ENCODE assay signal across 12 cellular contexts in the genomic region with DNA sequence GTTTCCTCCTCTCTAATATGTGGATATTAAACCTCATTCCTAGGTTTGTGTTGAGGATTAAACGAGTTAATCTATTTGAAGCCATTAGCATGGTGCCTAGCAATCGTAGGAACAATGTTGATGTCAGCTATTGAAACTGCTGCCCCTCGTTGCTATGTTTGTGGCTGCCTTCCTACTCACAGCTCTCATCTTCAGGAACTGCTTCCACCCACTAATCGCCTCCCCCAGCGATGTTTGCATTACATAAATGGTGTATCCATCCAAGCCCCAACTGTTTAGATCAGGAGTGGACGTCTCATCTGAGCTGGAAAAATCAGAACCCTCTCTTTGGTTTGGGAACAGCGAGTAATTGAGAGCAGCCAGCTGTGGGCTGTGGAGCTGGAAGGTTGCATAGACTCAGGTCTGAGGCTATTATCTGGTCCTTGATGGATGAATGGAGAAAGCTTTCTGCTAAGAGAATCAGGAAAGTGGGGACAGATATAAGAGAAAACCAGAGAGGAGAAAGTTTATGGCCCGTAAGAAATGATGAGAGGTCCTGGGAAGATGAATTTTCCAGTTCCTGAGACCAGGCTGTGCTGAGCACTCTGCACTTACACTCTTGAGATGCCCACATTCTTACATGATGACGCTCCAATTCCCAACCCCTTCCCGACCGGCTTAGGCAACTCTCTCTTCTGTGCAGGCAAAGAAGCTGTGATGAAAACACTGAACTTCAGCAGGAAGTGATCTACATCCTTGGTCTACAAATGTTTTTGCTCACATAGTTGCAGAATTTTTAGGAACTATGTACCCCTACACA.
DNase-seq lines count a peak whose midpoint lies in the region; ATAC-seq, FAIRE-seq and TF ChIP-seq lines count a peak whose summit lies in the region.
"Had no signal": no experiment of that assay in that cellular context is flagged by ENCODE, and none has a peak within 500 bp of the region (broad histone marks: within the 10 kb centered on the region; RNA-seq: fewer than 3 reads in every experiment).

No MANE protein-coding gene starts in this region.

- POLR2A ChIA-PET in HEK293 (lab: Yijun Ruan, JAX), result interaction anchor here (1.2 kb wide), 1 partner anchor 598 kb away, joined by 3 read pairs; a partner anchor contains a TSS
- POLR2A ChIA-PET in CD8-positive, alpha-beta memory T cell (lab: Charles Lee), result no interaction called here

- no peak overlapping the region for H2AFZ ChIP-seq in keratinocyte (ENCODE audit: control insufficient read depth, low read length)

- no peak overlapping the region for H3K27ac Mint-ChIP-seq in CD8-positive, alpha-beta memory T cell
- H3K27ac Mint-ChIP-seq: T-helper 2 cell treated with Interferon-gamma antibody and Interleukin-4, amounts not matched to agents 5 μg/mL and 100 μg/mL, for 36 hours had no signal

- no peaks in the 10 kb centered on the region for H3K4me1 Mint-ChIP-seq in CD8-positive, alpha-beta memory T cell

- H3K27ac ChIP-seq in HEK293 (ENCODE audit: extremely low read depth, low read depth, low read length), result no peak overlapping the region
- no peak overlapping the region for H3K27ac ChIP-seq in keratinocyte (ENCODE audit: control insufficient read depth, insufficient read depth, low read length)
- no peak overlapping the region for H3K27ac ChIP-seq in CD8-positive, alpha-beta memory T cell (ENCODE audit: low read depth, low read length)
- H3K27ac ChIP-seq in small intestine (ENCODE audit: low read depth in 1 of 2, low read length in 1 of 2), result peak overlapping the region in 1 of 2 donors; percentile 15
- H3K27ac ChIP-seq: prostate gland had no signal

- H4K20me1 ChIP-seq in keratinocyte (ENCODE audit: control insufficient read depth, extremely low read depth, insufficient read depth, low read length), result no peaks in the 10 kb centered on the region

- TF ChIP-seq CTCF in HEK293 (tag by site-specific recombination; IDR thresholded peaks at IDR 0.05) (no peak), keratinocyte (optimal IDR thresholded peaks at IDR 0.05 in 1 of 3, IDR thresholded peaks at IDR 0.05 in 1 of 3, conservative IDR thresholded peaks at IDR 0.05 in 1 of 3; ENCODE audit: extremely low read depth in 1 of 3, insufficient read depth in 2 of 3, low read length in 3 of 3) (no peak)

- no peak overlapping the region for H3K4me3 Mint-ChIP-seq in CD8-positive, alpha-beta memory T cell
- H3K4me3 Mint-ChIP-seq: T-helper 2 cell treated with Interferon-gamma antibody and Interleukin-4, amounts not matched to agents 5 μg/mL and 100 μg/mL, for 36 hours had no signal

- H3K27me3 Mint-ChIP-seq in CD8-positive, alpha-beta memory T cell, result peaks cover 6 to 11% of the 10 kb centered on the region in 2 donors

- dilution Hi-C loops in keratinocyte (cut with MboI; ENCODE audit: extremely low pct_ligation_motif_present, low sequenced_read_pairs), result no loop called here

- no peaks in the 10 kb centered on the region for H3K27me3 ChIP-seq in adipocyte (replicated peaks; ENCODE audit: control insufficient read depth, insufficient read depth, low read length)
- H3K27me3 ChIP-seq in keratinocyte (ENCODE audit: control insufficient read depth, extremely low read depth, insufficient read depth, low read length), result no peaks in the 10 kb centered on the region
- H3K27me3 ChIP-seq in CD8-positive, alpha-beta memory T cell (ENCODE audit: insufficient read depth, low read length, poor library complexity, severe bottlenecking), result no peaks in the 10 kb centered on the region
- H3K27me3 ChIP-seq in small intestine (ENCODE audit: control insufficient read depth in 2 of 2, insufficient read depth in 2 of 2, low read length in 2 of 2), result no peaks in the 10 kb centered on the region

- no peaks in the 10 kb centered on the region for H3K36me3 ChIP-seq in HEK293 (ENCODE audit: control insufficient read depth in 2 of 2, insufficient read depth in 1 of 2, low read length in 2 of 2)
- no peaks in the 10 kb centered on the region for H3K36me3 ChIP-seq in adipocyte (ENCODE audit: control insufficient read depth, insufficient read depth, low read length, severe bottlenecking)
- H3K36me3 ChIP-seq in keratinocyte (ENCODE audit: control insufficient read depth in 2 of 2, extremely low read depth in 1 of 2, insufficient read depth in 2 of 2, low read length in 2 of 2), result no peaks in the 10 kb centered on the region
- no peaks in the 10 kb centered on the region for H3K36me3 ChIP-seq in CD8-positive, alpha-beta memory T cell (ENCODE audit: insufficient read depth, low read length)
- no peaks in the 10 kb centered on the region for H3K36me3 ChIP-seq in small intestine (ENCODE audit: control insufficient read depth in 2 of 2, insufficient read depth in 2 of 2, low read length in 2 of 2)
- H3K36me3 ChIP-seq: prostate gland had no signal

- DNase-seq in adipocyte (ENCODE audit: low read depth) (peak; percentile 73), keratinocyte (ENCODE audit: low read depth, low spot score) (no peak), superior temporal gyrus (ENCODE audit: extremely low spot score) (peak; percentile 39), small intestine (no peak)
- DNase-seq in CD8-positive, alpha-beta memory T cell, result no peak
- DNase-seq: aorta, NCI-H1417 had no signal

- H3K9ac ChIP-seq in adipocyte (ENCODE audit: low read length) (no peak overlapping the region), keratinocyte (ENCODE audit: control insufficient read depth, extremely low read depth, insufficient read depth, low read length) (no peak overlapping the region)

- H3K9me3 ChIP-seq in HEK293 (ENCODE audit: control insufficient read depth, insufficient read depth, low read depth, low read length), result no peaks in the 10 kb centered on the region
- H3K9me3 ChIP-seq in adipocyte (ENCODE audit: control insufficient read depth, low read length), result no peaks in the 10 kb centered on the region
- no peaks in the 10 kb centered on the region for H3K9me3 ChIP-seq in keratinocyte (ENCODE audit: control insufficient read depth, low read depth, low read length)
- H3K9me3 ChIP-seq in CD8-positive, alpha-beta memory T cell (ENCODE audit: low read length), result no peaks in the 10 kb centered on the region
- no peaks in the 10 kb centered on the region for H3K9me3 ChIP-seq in small intestine (ENCODE audit: control insufficient read depth, low read depth)
- H3K9me3 ChIP-seq: prostate gland had no signal

- no peaks in the 10 kb centered on the region for H3K36me3 Mint-ChIP-seq in CD8-positive, alpha-beta memory T cell

- H3K4me3 ChIP-seq in HEK293 (ENCODE audit: low read depth, low read length), result no peak overlapping the region
- no peak overlapping the region for H3K4me3 ChIP-seq in adipocyte (ENCODE audit: low read length)
- no peak overlapping the region for H3K4me3 ChIP-seq in keratinocyte (ENCODE audit: control insufficient read depth in 2 of 3, extremely low read depth in 1 of 3, insufficient read depth in 2 of 3, low read depth in 1 of 3, low read length in 3 of 3)
- H3K4me3 ChIP-seq in CD8-positive, alpha-beta memory T cell (ENCODE audit: low read length), result no peak overlapping the region
- no peak overlapping the region for H3K4me3 ChIP-seq in small intestine (ENCODE audit: low read depth in 1 of 2, low read length in 2 of 2)
- H3K4me3 ChIP-seq: prostate gland had no signal

- WGBS in small intestine, 3 donors, result 66 to 89% (median 78%) methylated on average over 11 of the region's 11 CpGs

- no peaks in the 10 kb centered on the region for H3K9me3 Mint-ChIP-seq in CD8-positive, alpha-beta memory T cell
- H3K9me3 Mint-ChIP-seq: T-helper 2 cell treated with Interferon-gamma antibody and Interleukin-4, amounts not matched to agents 5 μg/mL and 100 μg/mL, for 36 hours had no signal

- peaks cover 7% of the 10 kb centered on the region for H3K4me1 ChIP-seq in HEK293 (ENCODE audit: control insufficient read depth, insufficient read depth, low read length)
- H3K4me1 ChIP-seq in adipocyte (ENCODE audit: control insufficient read depth, insufficient read depth, low read length), result peaks cover 13% of the 10 kb centered on the region
- H3K4me1 ChIP-seq in keratinocyte (ENCODE audit: control insufficient read depth, extremely low read depth, insufficient read depth, low read length), result peaks cover 43% of the 10 kb centered on the region
- no peaks in the 10 kb centered on the region for H3K4me1 ChIP-seq in CD8-positive, alpha-beta memory T cell (ENCODE audit: insufficient read depth, low read length)
- no peaks in the 10 kb centered on the region for H3K4me1 ChIP-seq in small intestine (ENCODE audit: control insufficient read depth in 2 of 2, insufficient read depth in 1 of 2, low read depth in 1 of 2, low read length in 1 of 2)
- H3K4me1 ChIP-seq: prostate gland had no signal

- H3K9me1 ChIP-seq in keratinocyte (ENCODE audit: control insufficient read depth, extremely low read depth, insufficient read depth, low read length), result no peaks in the 10 kb centered on the region

- no peaks in the 10 kb centered on the region for H3K79me2 ChIP-seq in keratinocyte (ENCODE audit: control insufficient read depth, insufficient read depth, low read length)

- CTCF ChIA-PET in HEK293 (lab: Yijun Ruan, JAX), result interaction anchor here (0.7 kb wide), 1 partner anchor 24 kb away, joined by 3 read pairs; no protein-coding TSS in a partner anchor
- CTCF ChIA-PET in CD8-positive, alpha-beta memory T cell (lab: Charles Lee), result no interaction called here

- H3K4me2 ChIP-seq in keratinocyte (ENCODE audit: control insufficient read depth, extremely low read depth, insufficient read depth, low read depth, low read length), result peak overlapping the region; percentile 40

- FAIRE-seq in keratinocyte (lab: Jason Lieb, UNC) (peak; percentile 67), small intestine (lab: Jason Lieb, UNC) (no peak)
- FAIRE-seq: endothelial cell of umbilical vein had no signal

- no peak for ATAC-seq in HG03196 (IDR thresholded peaks at IDR 0.05; ENCODE audit: unreplicated experiment)

TF ChIP-seq in HEK293, 187 proteins besides CTCF, POLR2A, EP300 and RAD21 (continues in another document):
- peak; percentile 74 for TF ChIP-seq ZFHX2 (tag by site-specific recombination; conservative IDR thresholded peaks at IDR 0.05)
- TF ChIP-seq ZNF239 (tag by site-specific recombination; IDR thresholded peaks at IDR 0.05), result no peak
- no peak for TF ChIP-seq BCL11B (tag by site-specific recombination; IDR thresholded peaks at IDR 0.05; ENCODE audit: low read depth)
- TF ChIP-seq PRDM1 (tag by site-specific recombination; IDR thresholded peaks at IDR 0.05), result peak; percentile 74
- no peak for TF ChIP-seq RBAK (tag by site-specific recombination; IDR thresholded peaks at IDR 0.05)
- TF ChIP-seq MEIS1 (CRISPR knock-in tag; IDR thresholded peaks at IDR 0.05; ENCODE audit: borderline replicate concordance), result no peak

Comparison
In these comparisons a context has a peak if more than half of its experiments do, and no peak if none do; other contexts are left out.
1. DNase-seq: peak in adipocyte (single experiment) and superior temporal gyrus (single experiment); none in keratinocyte (single experiment), CD8-positive, alpha-beta memory T cell (0 of 5) and small intestine (single experiment).